Comparison of ENCODE assay signal across 10 cellular contexts in genomic region chr2:96501471-96501874, GRCh38.
DNase-seq lines count a peak whose midpoint lies in the region; ATAC-seq, FAIRE-seq and TF ChIP-seq lines count a peak whose summit lies in the region.
"Had no signal": no experiment of that assay in that cellular context is flagged by ENCODE, and none has a peak within 500 bp of the region (broad histone marks: within the 10 kb centered on the region; RNA-seq: fewer than 3 reads in every experiment).

No MANE protein-coding gene starts in this region.

- TF ChIP-seq CTCF in GM06990 (IDR thresholded peaks at IDR 0.05; ENCODE audit: insufficient read depth, low read length, poor library complexity, severe bottlenecking) = no peak
- TF ChIP-seq CTCF in D721Med (IDR thresholded peaks at IDR 0.05; ENCODE audit: insufficient read depth, missing control alignments) = no peak

- no peak overlapping the region for H3K4me3 ChIP-seq in GM06990 (replicated peaks; ENCODE audit: low read depth, low read length)
- H3K4me3 ChIP-seq: left lung had no signal

- peak; percentile 57 for DNase-seq in GM06990 (ENCODE audit: extremely low read depth, insufficient read length)
- DNase-seq in Kasumi-1 (lab: John Stamatoyannopoulos, UW) = peak; percentile 10 to 17
- DNase-seq in kidney tubule cell (ENCODE audit: low spot score) = peak; percentile 59
- no peak for DNase-seq in NCI-H1105 (lab: John Stamatoyannopoulos, UW)
- no peak for DNase-seq in NCI-H446 treated with DMSO at 0.1 percent for 48 hours (lab: John Stamatoyannopoulos, UW)
- no peak for DNase-seq in D721Med (ENCODE audit: insufficient read length, low spot score)
- DNase-seq: left lung had no signal

- no peak for FAIRE-seq in D721Med (lab: Jason Lieb, UNC)
- FAIRE-seq: astrocyte had no signal

- peak; percentile 20 for TF ChIP-seq POLR2A in GM19099 (IDR thresholded peaks at IDR 0.05; ENCODE audit: extremely low read depth, insufficient read length, low read depth)

- H3K27me3 ChIP-seq in GM06990 (replicated peaks; ENCODE audit: control insufficient read depth, insufficient read depth, low read length) = no peaks in the 10 kb centered on the region

- no peak for ATAC-seq in HG02981 (IDR thresholded peaks at IDR 0.05; ENCODE audit: unreplicated experiment)
- ATAC-seq: left lung had no signal

- no peaks in the 10 kb centered on the region for H3K36me3 ChIP-seq in GM06990 (ENCODE audit: control insufficient read depth, insufficient read depth, low read length)
- H3K36me3 ChIP-seq: left lung had no signal

Comparison
In these comparisons a context has a peak if more than half of its experiments do, and no peak if none do; other contexts are left out.
1. DNase-seq: peak in GM06990 (single experiment), Kasumi-1 (2 of 2) and kidney tubule cell (single experiment); none in NCI-H1105 (single experiment), NCI-H446 treated with DMSO at 0.1 percent for 48 hours (single experiment) and D721Med (single experiment).